ENCODE assay signal across 19 cellular contexts in genomic region chr16:3713587-3714242, GRCh38. TPM values are rescaled to one million over a fixed set of nuclear protein-coding genes. Genes with fewer than 3 reads are reported as not detected.
DNase-seq lines count a peak whose midpoint lies in the region; ATAC-seq and TF ChIP-seq lines count a peak whose summit lies in the region.
"Had no signal": no experiment of that assay in that cellular context is flagged by ENCODE, and none has a peak within 500 bp of the region (broad histone marks: within the 10 kb centered on the region; RNA-seq: fewer than 3 reads in every experiment).

No MANE protein-coding gene starts in this region.

- peak; percentile 18 to 44 for ATAC-seq in right cardiac atrium
- ATAC-seq in WTC11: no peak
- ATAC-seq: HCT116 had no signal

- CTCF ChIA-PET in WTC11 (lab: Charles Lee): interaction anchor here (2.4 kb wide), 1 partner anchor 23 kb away, joined by 10 read pairs; no protein-coding TSS in a partner anchor

- H3K27me3 Mint-ChIP-seq in WTC11 (ENCODE audit: low read depth) (no peaks in the 10 kb centered on the region), immature natural killer cell (ENCODE audit: low read depth in 3 of 3) (peaks cover 0 to 4% (median 2%) of the 10 kb centered on the region in 3 donors)
- H3K27me3 Mint-ChIP-seq: CD4-positive, alpha-beta memory T cell had no signal

- H3K36me3 ChIP-seq in left ventricle myocardium inferior (peaks cover 16% of the 10 kb centered on the region), iPS-15b (ENCODE audit: control insufficient read depth, insufficient read depth, low read length) (peaks cover 3% of the 10 kb centered on the region), suprapubic skin (no peaks in the 10 kb centered on the region), esophagus muscularis mucosa (peaks cover 0 to 24% (median 8%) of the 10 kb centered on the region in 4 donors)
- H3K36me3 ChIP-seq: transverse colon had no signal

- TF ChIP-seq POLR2A in suprapubic skin (IDR thresholded peaks at IDR 0.05): no peak
- TF ChIP-seq POLR2A in esophagus muscularis mucosa (IDR thresholded peaks at IDR 0.05; ENCODE audit: low read depth): no peak

- no peaks in the 10 kb centered on the region for H3K27me3 ChIP-seq in right cardiac atrium (ENCODE audit: control insufficient read depth, insufficient read depth)
- H3K27me3 ChIP-seq in left ventricle myocardium inferior (ENCODE audit: low read depth): no peaks in the 10 kb centered on the region
- no peaks in the 10 kb centered on the region for H3K27me3 ChIP-seq in iPS-15b (ENCODE audit: control insufficient read depth, insufficient read depth, low read length)
- no peaks in the 10 kb centered on the region for H3K27me3 ChIP-seq in suprapubic skin
- H3K27me3 ChIP-seq in esophagus muscularis mucosa: no peaks in the 10 kb centered on the region
- H3K27me3 ChIP-seq: transverse colon had no signal

- whole genome bisulfite sequencing in right cardiac atrium: 73% methylated on average over 15 of the region's 15 CpGs
- WGBS in suprapubic skin: 88% methylated on average over 15 of the region's 15 CpGs
- 89% methylated on average over 15 of the region's 15 CpGs for WGBS in esophagus muscularis mucosa

- TF ChIP-seq EP300 in suprapubic skin (IDR thresholded peaks at IDR 0.05) (no peak), esophagus muscularis mucosa (IDR thresholded peaks at IDR 0.05) (no peak)

- POLR2A ChIA-PET in WTC11 (lab: Charles Lee): no interaction called here

- peak overlapping the region; percentile 51 for H3K27ac ChIP-seq in right cardiac atrium (ENCODE audit: low read length)
- H3K27ac ChIP-seq in left ventricle myocardium inferior (replicated peaks): no peak overlapping the region
- H3K27ac ChIP-seq in suprapubic skin: peak overlapping the region; percentile 18
- no peak overlapping the region for H3K27ac ChIP-seq in esophagus muscularis mucosa (replicated peaks in 1 of 4)
- H3K27ac ChIP-seq: transverse colon had no signal

- H3K27ac Mint-ChIP-seq in WTC11: peak overlapping the region; percentile 77
- no peak overlapping the region for H3K27ac Mint-ChIP-seq in immature natural killer cell

- H3K9ac ChIP-seq in iPS-15b (ENCODE audit: low read depth, low read length): peak overlapping the region; percentile 4

- H3K4me1 Mint-ChIP-seq in WTC11: peaks cover 44% of the 10 kb centered on the region
- H3K4me1 Mint-ChIP-seq in immature natural killer cell: peaks cover 20 to 22% of the 10 kb centered on the region in 2 donors

- H3K9me3 Mint-ChIP-seq in WTC11 (no peaks in the 10 kb centered on the region), immature natural killer cell (no peaks in the 10 kb centered on the region)
- H3K9me3 Mint-ChIP-seq: activated T-helper 2 cell treated with anti-CD3 and anti-CD28 coated beads, Interferon-gamma antibody, Interleukin-2, Interleukin-4, amounts not matched to agents 10 μg/mL and 5 μg/mL and 100 μg/mL, durations not matched to agents 14 hours and 24 hours and 36 hours had no signal

- H3K4me3 ChIP-seq in right cardiac atrium (ENCODE audit: low read length) (no peak overlapping the region), left ventricle myocardium inferior (no peak overlapping the region), iPS-15b (ENCODE audit: low read depth, low read length) (no peak overlapping the region), suprapubic skin (no peak overlapping the region), esophagus muscularis mucosa (no peak overlapping the region)
- H3K4me3 ChIP-seq: transverse colon had no signal

- H3K36me3 Mint-ChIP-seq in WTC11 (peaks cover 21% of the 10 kb centered on the region), immature natural killer cell (peaks cover 0 to 7% (median 0%) of the 10 kb centered on the region in 3 donors)

- H3K4me3 Mint-ChIP-seq in WTC11 (no peak overlapping the region; the same call in none of the 2 replicates), immature natural killer cell (peak overlapping the region in 1 of 5 donors; percentile 17)

- H3K9me3 ChIP-seq in right cardiac atrium (ENCODE audit: control insufficient read depth, low read length): no peaks in the 10 kb centered on the region
- no peaks in the 10 kb centered on the region for H3K9me3 ChIP-seq in left ventricle myocardium inferior (replicated peaks)
- H3K9me3 ChIP-seq in iPS-15b (ENCODE audit: control insufficient read depth, insufficient read depth, low read length): no peaks in the 10 kb centered on the region
- no peaks in the 10 kb centered on the region for H3K9me3 ChIP-seq in suprapubic skin
- H3K9me3 ChIP-seq in esophagus muscularis mucosa: no peaks in the 10 kb centered on the region
- H3K9me3 ChIP-seq: transverse colon had no signal

- intact Hi-C loops in right cardiac atrium (cut with DNase I) (loop anchor here in 1 of 4 donors (10.0 kb wide), 1 partner anchor 161 kb away; no protein-coding TSS in a partner anchor), left ventricle myocardium inferior (cut with micrococcal nuclease) (no loop called here), esophagus muscularis mucosa (cut with DNase I) (no loop called here)

- TF ChIP-seq CTCF in left ventricle myocardium inferior (IDR thresholded peaks at IDR 0.05; ENCODE audit: borderline replicate concordance): no peak
- TF ChIP-seq CTCF in WTC11 (IDR thresholded peaks at IDR 0.05): no peak
- no peak for TF ChIP-seq CTCF in suprapubic skin (IDR thresholded peaks at IDR 0.05)
- TF ChIP-seq CTCF in esophagus muscularis mucosa (IDR thresholded peaks at IDR 0.05): no peak

- peak in 1 of 3 donors; percentile 60 for DNase-seq in right cardiac atrium
- DNase-seq in left ventricle myocardium inferior: no peak
- DNase-seq in WTC11 (ENCODE audit: low spot score): no peak
- DNase-seq in suprapubic skin (ENCODE audit: low spot score in 2 of 2): no peak
- no peak for DNase-seq in NCI-H2227 (lab: John Stamatoyannopoulos, UW; ENCODE audit: unreplicated experiment)
- DNase-seq in esophagus muscularis mucosa (ENCODE audit: extremely low spot score): no peak
- no peak for DNase-seq in immature natural killer cell
- DNase-seq: activated CD4-positive, alpha-beta T cell treated with anti-CD3 and anti-CD28 coated beads for 1 hour; CD4-positive, alpha-beta memory T cell; foreskin fibroblast; NCI-H1105; NCI-H2081; NCI-H524; stimulated activated CD4-positive, alpha-beta T cell treated with anti-CD3 and anti-CD28 coated beads, Interleukin-1b, Interleukin-23, amount 100 ng/mL, for 48 hours; stimulated activated naive CD4-positive, alpha-beta T cell; transverse colon had no signal

- H3K4me1 ChIP-seq in right cardiac atrium (ENCODE audit: control insufficient read depth, insufficient read depth, low read length) (no peaks in the 10 kb centered on the region), left ventricle myocardium inferior (peaks cover 24% of the 10 kb centered on the region), iPS-15b (ENCODE audit: control insufficient read depth, insufficient read depth, low read length) (peaks cover 3% of the 10 kb centered on the region), suprapubic skin (peaks cover 21% of the 10 kb centered on the region), esophagus muscularis mucosa (peaks cover 13 to 27% (median 23%) of the 10 kb centered on the region in 4 donors)

TF ChIP-seq in WTC11, 78 proteins besides CTCF, POLR2A, EP300 and RAD21 (continues in another document):
- TF ChIP-seq TEAD1 (CRISPR knock-in tag; IDR thresholded peaks at IDR 0.05) (no peak), STAT6 (CRISPR knock-in tag; conservative IDR thresholded peaks at IDR 0.05; ENCODE audit: low read depth) (no peak), JAZF1 (CRISPR knock-in tag; IDR thresholded peaks at IDR 0.05) (no peak), ZNF416 (CRISPR knock-in tag; IDR thresholded peaks at IDR 0.05) (no peak)
- TF ChIP-seq, protein P1, sequence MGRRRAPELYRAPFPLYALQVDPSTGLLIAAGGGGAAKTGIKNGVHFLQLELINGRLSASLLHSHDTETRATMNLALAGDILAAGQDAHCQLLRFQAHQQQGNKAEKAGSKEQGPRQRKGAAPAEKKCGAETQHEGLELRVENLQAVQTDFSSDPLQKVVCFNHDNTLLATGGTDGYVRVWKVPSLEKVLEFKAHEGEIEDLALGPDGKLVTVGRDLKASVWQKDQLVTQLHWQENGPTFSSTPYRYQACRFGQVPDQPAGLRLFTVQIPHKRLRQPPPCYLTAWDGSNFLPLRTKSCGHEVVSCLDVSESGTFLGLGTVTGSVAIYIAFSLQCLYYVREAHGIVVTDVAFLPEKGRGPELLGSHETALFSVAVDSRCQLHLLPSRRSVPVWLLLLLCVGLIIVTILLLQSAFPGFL (CRISPR knock-in tag; IDR thresholded peaks at IDR 0.05; ENCODE audit: borderline replicate concordance): no peak

RNA-seq across cellular contexts. Expression of gene TRAP1, which starts 3.6 kb away (rescaled TPM):
- 100 to 1,000 TPM in 1 of 4 donors, 10 to 100 TPM in 3; 88.6 to 108 (median 96.7) TPM for total RNA-seq in right cardiac atrium
- 71.0 TPM for polyA plus RNA-seq in right cardiac atrium
- total RNA-seq in left ventricle myocardium inferior: 128 TPM
- 275 to 290 TPM (median 285 TPM) in 3 replicates for total RNA-seq in WTC11 (2021)
- total RNA-seq in suprapubic skin: 100 to 1,000 TPM in 3 of 4 donors, 10 to 100 TPM in 1; 75.7 to 147 (median 116) TPM
- total RNA-seq in esophagus muscularis mucosa: 10 to 100 TPM; 43.6 to 63.7 (median 46.8) TPM
- 10 to 100 TPM; 30.1 to 32.1 (median 30.7) TPM for polyA plus RNA-seq in immature natural killer cell

RNA-seq across cellular contexts. Expression of gene DNASE1, which starts 59.2 kb away (rescaled TPM):
- total RNA-seq in right cardiac atrium (10 to 100 TPM in 1 of 4 donors, 1 to 10 TPM in 3; 3.4 to 10.7 (median 6.1) TPM), left ventricle myocardium inferior (7.7 TPM), WTC11 (2021) (13.5 to 15.7 TPM (median 13.9 TPM) in 3 replicates), suprapubic skin (10 to 100 TPM; 11.0 to 32.7 (median 23.0) TPM), esophagus muscularis mucosa (10 to 100 TPM in 3 of 4 donors, 1 to 10 TPM in 1; 2.8 to 16.3 (median 12.9) TPM)
- polyA plus RNA-seq in right cardiac atrium (8.1 TPM), immature natural killer cell (1 to 10 TPM in 2 of 3 donors, under 1 TPM in 1; 0.60 to 9.0 (median 3.5) TPM)

Comparison
In these comparisons a context has a peak if more than half of its experiments do, and no peak if none do; other contexts are left out.
1. H3K27ac ChIP-seq: peak in right cardiac atrium (single experiment) and suprapubic skin (single experiment); none in left ventricle myocardium inferior (single experiment) and esophagus muscularis mucosa (0 of 4).